In the genomic region with DNA sequence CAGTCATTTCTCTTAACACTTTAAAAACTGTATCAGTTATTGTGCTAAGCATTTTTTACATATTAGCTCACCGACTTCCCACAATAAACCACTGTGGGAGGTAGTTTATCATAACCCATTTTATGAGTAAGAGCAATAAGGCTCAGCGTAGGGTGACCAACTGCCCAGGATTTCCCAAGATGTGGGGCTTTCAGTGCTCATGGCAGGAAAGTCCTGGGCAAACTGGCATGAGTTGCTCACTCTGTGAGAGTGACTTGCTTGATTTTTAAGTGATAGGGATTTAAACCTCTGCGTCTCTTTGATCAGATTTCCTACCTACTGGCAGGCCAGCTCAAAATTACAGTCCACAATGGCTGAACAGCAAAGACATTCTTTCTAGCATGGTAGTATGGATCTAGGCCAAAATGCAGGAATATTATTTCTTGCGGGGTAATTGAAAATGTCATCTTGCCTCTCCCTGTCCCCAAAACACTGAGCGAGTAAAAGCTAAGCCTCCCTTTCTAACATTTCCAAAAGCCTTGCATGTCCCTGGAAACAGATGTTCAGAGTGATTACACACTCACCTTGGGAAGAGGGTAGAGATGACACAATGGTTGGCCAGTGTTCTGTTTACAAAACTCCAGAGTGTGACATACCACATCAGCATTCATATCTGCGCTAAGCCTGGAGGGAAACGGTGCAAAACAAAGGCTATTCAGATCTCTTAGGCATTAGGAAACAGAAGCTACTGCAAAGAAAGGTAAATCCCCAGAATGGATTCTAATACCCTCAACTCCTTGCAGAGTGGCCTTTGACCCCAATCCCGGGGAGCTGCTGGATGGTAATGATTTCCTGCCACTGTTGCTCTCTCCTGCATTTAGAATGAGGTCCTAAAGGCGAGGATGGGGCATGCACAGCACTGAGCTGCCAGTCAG, we compare ENCODE assay signal across 9 cellular contexts.
DNase-seq lines count a peak whose midpoint lies in the region; TF ChIP-seq lines count a peak whose summit lies in the region.
"Had no signal": no experiment of that assay in that cellular context is flagged by ENCODE, and none has a peak within 500 bp of the region (broad histone marks: within the 10 kb centered on the region; RNA-seq: fewer than 3 reads in every experiment).

No MANE protein-coding gene starts in this region.

- no peaks in the 10 kb centered on the region for H3K4me1 ChIP-seq in ovary (ENCODE audit: insufficient read depth)

- H3K9me3 ChIP-seq in neural cell (ENCODE audit: low read length) (no peaks in the 10 kb centered on the region), ovary (no peaks in the 10 kb centered on the region)
- H3K9me3 ChIP-seq: tibial nerve had no signal

- H3K9me3 Mint-ChIP-seq in activated CD4-positive, alpha-beta T cell treated with anti-CD3 and anti-CD28 coated beads, Interleukin-2, amount 10 ng/mL, durations not matched to agents 7 days and 5 days, result no peaks in the 10 kb centered on the region

- H3K27me3 ChIP-seq in neural cell (ENCODE audit: insufficient read depth, low read depth, low read length), result no peaks in the 10 kb centered on the region
- H3K27me3 ChIP-seq in ovary, result no peaks in the 10 kb centered on the region
- H3K27me3 ChIP-seq: tibial nerve had no signal

- no peak overlapping the region for H3K4me2 ChIP-seq in neural cell (ENCODE audit: low read length)

- H3K36me3 ChIP-seq in neural cell (ENCODE audit: insufficient read depth, low read length) (no peaks in the 10 kb centered on the region), ovary (no peaks in the 10 kb centered on the region)
- H3K36me3 ChIP-seq: tibial nerve had no signal

- H3K36me3 Mint-ChIP-seq in activated CD4-positive, alpha-beta T cell treated with anti-CD3 and anti-CD28 coated beads, Interleukin-2, amount 10 ng/mL, durations not matched to agents 7 days and 5 days (ENCODE audit: low read depth), result peaks cover 10% of the 10 kb centered on the region

- POLR2A ChIA-PET in activated CD4-positive, alpha-beta T cell treated with anti-CD3 and anti-CD28 coated beads, Interleukin-2, amount 10 ng/mL, durations not matched to agents 7 days and 5 days (lab: Charles Lee), result no interaction called here

- TF ChIP-seq CTCF in neural cell (IDR thresholded peaks at IDR 0.05; ENCODE audit: poor library complexity, severe bottlenecking) (no peak), ovary (IDR thresholded peaks at IDR 0.05) (no peak), GM20000 (IDR thresholded peaks at IDR 0.05; ENCODE audit: extremely low read depth, missing control alignments) (no peak)

- H3K27ac ChIP-seq in neural cell (ENCODE audit: low read length), result no peak overlapping the region
- H3K27ac ChIP-seq in ovary, result no peak overlapping the region

- no peak for TF ChIP-seq RAD21 in neural cell (conservative IDR thresholded peaks at IDR 0.05)

- no peak overlapping the region for H3K4me3 Mint-ChIP-seq in activated CD4-positive, alpha-beta T cell treated with anti-CD3 and anti-CD28 coated beads, Interleukin-2, amount 10 ng/mL, durations not matched to agents 7 days and 5 days

- peaks cover 10% of the 10 kb centered on the region for H3K4me1 Mint-ChIP-seq in activated CD4-positive, alpha-beta T cell treated with anti-CD3 and anti-CD28 coated beads, Interleukin-2, amount 10 ng/mL, durations not matched to agents 7 days and 5 days

- WGBS in ovary, 3 donors, result 60 to 66% (median 60%) methylated on average over 9 of the region's 9 CpGs

- H3K27me3 Mint-ChIP-seq in activated CD4-positive, alpha-beta T cell treated with anti-CD3 and anti-CD28 coated beads, Interleukin-2, amount 10 ng/mL, durations not matched to agents 7 days and 5 days, result no peaks in the 10 kb centered on the region

- H3K9me2 ChIP-seq in neural cell (ENCODE audit: insufficient read depth, low read length), result no peaks in the 10 kb centered on the region

- no peak for TF ChIP-seq EP300 in neural cell (conservative IDR thresholded peaks at IDR 0.05; ENCODE audit: poor library complexity, severe bottlenecking)
- no peak for TF ChIP-seq EP300 in ovary (IDR thresholded peaks at IDR 0.05)

- H3K79me2 ChIP-seq in neural cell (replicated peaks; ENCODE audit: insufficient read depth, low read length), result no peaks in the 10 kb centered on the region

- CTCF ChIA-PET in activated CD4-positive, alpha-beta T cell treated with anti-CD3 and anti-CD28 coated beads, Interleukin-2, amount 10 ng/mL, durations not matched to agents 7 days and 5 days (lab: Charles Lee), result interaction anchor here (0.6 to 1.4 kb wide), 3 partner anchors 9 to 708 kb away, joined by 3 to 5 read pairs (median 4); no protein-coding TSS in a partner anchor

- DNase-seq in DMS153 (lab: John Stamatoyannopoulos, UW) (peak; percentile 61), NCI-H2029 treated with DMSO at 0.1 percent for 48 hours (lab: John Stamatoyannopoulos, UW) (peak; percentile 77), dermis blood vessel endothelial cell (peak; percentile 52), ovary (no peak), GM20000 (ENCODE audit: low spot score) (no peak), NOMO-1 (lab: John Stamatoyannopoulos, UW; ENCODE audit: unreplicated experiment in 2 of 2) (no peak)
- no peak for DNase-seq in activated CD4-positive, alpha-beta T cell treated with anti-CD3 and anti-CD28 coated beads, Interleukin-2, amount 10 ng/mL, durations not matched to agents 7 days and 5 days

- H3F3A ChIP-seq in neural cell (ENCODE audit: insufficient read depth, low read length, poor library complexity, severe bottlenecking), result no peaks in the 10 kb centered on the region

- H2AFZ ChIP-seq in neural cell (ENCODE audit: low read depth, low read length), result peak overlapping the region; percentile 22

- no peak for TF ChIP-seq POLR2A in ovary (IDR thresholded peaks at IDR 0.05)

- H3K9ac ChIP-seq in neural cell (ENCODE audit: low read length), result no peak overlapping the region

- intact Hi-C loops in ovary (cut with DNase I), result no loop called here

- no peak overlapping the region for H3K4me3 ChIP-seq in neural cell (ENCODE audit: low read length)
- no peak overlapping the region for H3K4me3 ChIP-seq in ovary
- H3K4me3 ChIP-seq: tibial nerve had no signal

- H4K20me1 ChIP-seq in neural cell (ENCODE audit: insufficient read depth), result no peaks in the 10 kb centered on the region

- H3K27ac Mint-ChIP-seq in activated CD4-positive, alpha-beta T cell treated with anti-CD3 and anti-CD28 coated beads, Interleukin-2, amount 10 ng/mL, durations not matched to agents 7 days and 5 days, result no peak overlapping the region

TF ChIP-seq in neural cell, 6 proteins besides CTCF, POLR2A, EP300 and RAD21:
- TF ChIP-seq EZH2 (IDR thresholded peaks at IDR 0.05; ENCODE audit: borderline replicate concordance, insufficient read depth, low read length, poor library complexity, severe bottlenecking) (no peak), SMC3 (conservative IDR thresholded peaks at IDR 0.05; ENCODE audit: poor library complexity) (no peak), MXI1 (conservative IDR thresholded peaks at IDR 0.05; ENCODE audit: poor library complexity, severe bottlenecking) (no peak), TAF1 (IDR thresholded peaks at IDR 0.05; ENCODE audit: low read depth) (no peak), REST (IDR thresholded peaks at IDR 0.05; ENCODE audit: borderline replicate concordance) (no peak), POLR2AphosphoS5 (IDR thresholded peaks at IDR 0.05) (no peak)

Comparison
In these comparisons a context has a peak if more than half of its experiments do, and no peak if none do; other contexts are left out.
1. DNase-seq: peak in DMS153 (single experiment), NCI-H2029 treated with DMSO at 0.1 percent for 48 hours (single experiment) and dermis blood vessel endothelial cell (single experiment); none in ovary (0 of 5), GM20000 (single experiment), NOMO-1 (0 of 2) and activated CD4-positive, alpha-beta T cell treated with anti-CD3 and anti-CD28 coated beads, Interleukin-2, amount 10 ng/mL, durations not matched to agents 7 days and 5 days (single experiment).